Comparison of ENCODE assay signal across 1 cellular context in genomic region chr3:99895706-99896441, GRCh38.
TF ChIP-seq lines count a peak whose summit lies in the region.

No MANE protein-coding gene starts in this region.

TF ChIP-seq in GM12878, 131 proteins besides CTCF, POLR2A, EP300 and RAD21 (continued from another document):
- TF ChIP-seq JUND (IDR thresholded peaks at IDR 0.05; ENCODE audit: low read depth, low read length), result no peak
- no peak for TF ChIP-seq ZBED1 (IDR thresholded peaks at IDR 0.05; ENCODE audit: borderline replicate concordance)
- TF ChIP-seq KDM1A (IDR thresholded peaks at IDR 0.05; ENCODE audit: borderline replicate concordance), result no peak
